Comparison of ENCODE assay signal across 33 cellular contexts in genomic region chr14:97246648-97247047, GRCh38.
DNase-seq lines count a peak whose midpoint lies in the region; ATAC-seq and TF ChIP-seq lines count a peak whose summit lies in the region.
"Had no signal": no experiment of that assay in that cellular context is flagged by ENCODE, and none has a peak within 500 bp of the region (broad histone marks: within the 10 kb centered on the region; RNA-seq: fewer than 3 reads in every experiment).

No MANE protein-coding gene starts in this region.

- no peak for TF ChIP-seq CTCF in esophagus muscularis mucosa (IDR thresholded peaks at IDR 0.05)
- no peak for TF ChIP-seq CTCF in osteoblast (IDR thresholded peaks at IDR 0.05; ENCODE audit: extremely low read depth, low read depth, low read length)

- peak overlapping the region; percentile 19 for H3K18ac ChIP-seq in neuronal stem cell (ENCODE audit: low read length)

- H4K8ac ChIP-seq in neuronal stem cell (ENCODE audit: low read depth, low read length), result no peak overlapping the region

- CTCF ChIA-PET in naive thymus-derived CD4-positive, alpha-beta T cell (lab: Charles Lee), result no interaction called here

- no peak overlapping the region for H2BK5ac ChIP-seq in neuronal stem cell (ENCODE audit: low read length)

- no peak overlapping the region for H3K4me2 ChIP-seq in neuronal stem cell (ENCODE audit: insufficient read depth, low read length, poor library complexity, severe bottlenecking)
- no peak overlapping the region for H3K4me2 ChIP-seq in osteoblast (ENCODE audit: insufficient read depth, low read length)
- H3K4me2 ChIP-seq: A549; BLaER1; BLaER1 treated with 17β-estradiol and CSF1 and Interleukin-3, amounts not matched to agents 10 nM and 100 nM had no signal

- peaks cover 3 to 13% (median 11%) of the 10 kb centered on the region in 7 donors for H3K4me1 Mint-ChIP-seq in naive thymus-derived CD4-positive, alpha-beta T cell

- H3K27me3 Mint-ChIP-seq in naive thymus-derived CD4-positive, alpha-beta T cell, result peaks cover 0 to 24% (median 7%) of the 10 kb centered on the region in 5 donors
- H3K27me3 Mint-ChIP-seq: CD4-positive, alpha-beta T cell had no signal

- no peak overlapping the region for H4K91ac ChIP-seq in neuronal stem cell (ENCODE audit: low read depth, low read length, poor library complexity)

- H3K14ac ChIP-seq in neuronal stem cell (ENCODE audit: low read length), result no peak overlapping the region

- H3K36me3 ChIP-seq in esophagus muscularis mucosa (no peaks in the 10 kb centered on the region), neuronal stem cell (replicated peaks in 1 of 2; ENCODE audit: control insufficient read depth in 2 of 2, insufficient read depth in 2 of 2, low read length in 2 of 2) (no peaks in the 10 kb centered on the region), osteoblast (ENCODE audit: insufficient read depth, low read length) (no peaks in the 10 kb centered on the region)
- H3K36me3 ChIP-seq in naive thymus-derived CD4-positive, alpha-beta T cell (ENCODE audit: control insufficient read depth in 2 of 3, insufficient read depth in 3 of 3, low read length in 3 of 3), result no peaks in the 10 kb centered on the region
- H3K36me3 ChIP-seq: BE2C; BLaER1; BLaER1 treated with 17β-estradiol and CSF1 and Interleukin-3, amounts not matched to agents 10 nM and 100 nM had no signal

- no peak overlapping the region for H2AK5ac ChIP-seq in neuronal stem cell (ENCODE audit: low read depth, low read length)

- TF ChIP-seq EP300 in esophagus muscularis mucosa (IDR thresholded peaks at IDR 0.05), result no peak

- no peak overlapping the region for H3K4me3 Mint-ChIP-seq in naive thymus-derived CD4-positive, alpha-beta T cell
- H3K4me3 Mint-ChIP-seq: B cell; CD14-positive monocyte; CD4-positive, alpha-beta memory T cell; CD4-positive, alpha-beta T cell; CD4-positive, CD25-positive, alpha-beta regulatory T cell; CD8-positive, alpha-beta memory T cell; CD8-positive, alpha-beta T cell had no signal

- no peaks in the 10 kb centered on the region for H3K79me1 ChIP-seq in neuronal stem cell (ENCODE audit: low read depth, low read length)

- 92% methylated on average over 6 of the region's 7 CpGs for WGBS in esophagus muscularis mucosa
- WGBS in neuronal stem cell (ENCODE audit: extremely low coverage in 2 of 2, insufficient read length in 2 of 2, insufficient replicate concordance in 1 of 2), 2 donors, result no CpG with 5 or more reads among the region's 7 CpGs

- H3K79me2 ChIP-seq in osteoblast (ENCODE audit: insufficient read depth, low read length), result no peaks in the 10 kb centered on the region

- no peak overlapping the region for H3K23ac ChIP-seq in neuronal stem cell (ENCODE audit: low read depth, low read length, poor library complexity)

- H2BK12ac ChIP-seq in neuronal stem cell (ENCODE audit: low read length), result no peak overlapping the region

- POLR2A ChIA-PET in naive thymus-derived CD4-positive, alpha-beta T cell (lab: Charles Lee), result no interaction called here

- no peak for ATAC-seq in naive thymus-derived CD4-positive, alpha-beta T cell
- ATAC-seq in SK-N-SH treated with all-trans-retinoic acid at 6 μM for 48 hours, result no peak
- ATAC-seq: A549; CD8-positive, alpha-beta T cell had no signal

- no peak overlapping the region for H3K4ac ChIP-seq in neuronal stem cell (ENCODE audit: low read length)

- H4K20me1 ChIP-seq in osteoblast (ENCODE audit: insufficient read depth, low read length), result no peaks in the 10 kb centered on the region
- H4K20me1 ChIP-seq: BLaER1; BLaER1 treated with 17β-estradiol and CSF1 and Interleukin-3, amounts not matched to agents 10 nM and 100 nM had no signal

- H3K27ac Mint-ChIP-seq in naive thymus-derived CD4-positive, alpha-beta T cell, result no peak overlapping the region
- H3K27ac Mint-ChIP-seq: B cell; CD14-positive monocyte; CD4-positive, alpha-beta memory T cell; CD4-positive, alpha-beta T cell; CD4-positive, CD25-positive, alpha-beta regulatory T cell; CD8-positive, alpha-beta memory T cell; CD8-positive, alpha-beta T cell had no signal

- no peak overlapping the region for H3K9ac ChIP-seq in neuronal stem cell (ENCODE audit: low read depth, low read length, poor library complexity)
- H3K9ac ChIP-seq: BLaER1; BLaER1 treated with 17β-estradiol and CSF1 and Interleukin-3, amounts not matched to agents 10 nM and 100 nM had no signal

- H3K9me3 Mint-ChIP-seq in naive thymus-derived CD4-positive, alpha-beta T cell, result no peaks in the 10 kb centered on the region
- H3K9me3 Mint-ChIP-seq: CD14-positive monocyte; CD4-positive, alpha-beta memory T cell; CD4-positive, alpha-beta T cell; CD8-positive, alpha-beta memory T cell; CD8-positive, alpha-beta T cell had no signal

- intact Hi-C loops in esophagus muscularis mucosa (cut with DNase I), result no loop called here
- intact Hi-C loops in naive thymus-derived CD4-positive, alpha-beta T cell (cut with micrococcal nuclease), result no loop called here

- H3K4me3 ChIP-seq in esophagus muscularis mucosa, result no peak overlapping the region
- H3K4me3 ChIP-seq in neuronal stem cell (ENCODE audit: low read length in 2 of 2), result no peak overlapping the region
- no peak overlapping the region for H3K4me3 ChIP-seq in osteoblast (ENCODE audit: insufficient read depth, low read length)
- no peak overlapping the region for H3K4me3 ChIP-seq in naive thymus-derived CD4-positive, alpha-beta T cell (ENCODE audit: low read length)
- H3K4me3 ChIP-seq: A549; BLaER1; BLaER1 treated with 17β-estradiol and CSF1 and Interleukin-3, amounts not matched to agents 10 nM and 100 nM had no signal

- no peak for TF ChIP-seq POLR2A in esophagus muscularis mucosa (IDR thresholded peaks at IDR 0.05; ENCODE audit: low read depth)

- DNase-seq in esophagus muscularis mucosa (ENCODE audit: extremely low spot score) (peak; percentile 83), neuronal stem cell (ENCODE audit: low spot score) (no peak), osteoblast (ENCODE audit: insufficient read length, low spot score, missing footprints) (peak; percentile 64), AG20443 (ENCODE audit: low spot score) (no peak)
- no peak for DNase-seq in naive thymus-derived CD4-positive, alpha-beta T cell
- DNase-seq: 8988T; ACHN; AML-193; BE2C; C1 segment of cervical spinal cord; Caco-2; Calu3; CD4-positive, alpha-beta memory T cell; CD4-positive, alpha-beta T cell; CD4-positive, CD25-positive, alpha-beta regulatory T cell; CD8-positive, alpha-beta memory T cell; CD8-positive, alpha-beta T cell; COR-L47; DMS 273 treated with DMSO at 0.1 percent for 48 hours; DMS153; DMS53; DMS79; DMS79 treated with DMSO at 0.1 percent for 48 hours; DND-41; EL had no signal

- no peaks in the 10 kb centered on the region for H3K36me3 Mint-ChIP-seq in naive thymus-derived CD4-positive, alpha-beta T cell
- H3K36me3 Mint-ChIP-seq: CD14-positive monocyte; CD4-positive, alpha-beta memory T cell; CD4-positive, CD25-positive, alpha-beta regulatory T cell; CD8-positive, alpha-beta memory T cell; CD8-positive, alpha-beta T cell had no signal

- H3K4me1 ChIP-seq in esophagus muscularis mucosa, result no peaks in the 10 kb centered on the region
- no peaks in the 10 kb centered on the region for H3K4me1 ChIP-seq in neuronal stem cell (ENCODE audit: control insufficient read depth in 2 of 2, insufficient read depth in 1 of 2, low read depth in 1 of 2, low read length in 2 of 2)
- no peaks in the 10 kb centered on the region for H3K4me1 ChIP-seq in osteoblast (ENCODE audit: insufficient read depth, low read length)
- peaks cover 0 to 5% of the 10 kb centered on the region in 2 donors for H3K4me1 ChIP-seq in naive thymus-derived CD4-positive, alpha-beta T cell (ENCODE audit: control insufficient read depth in 2 of 2, insufficient read depth in 2 of 2, low read length in 2 of 2)
- H3K4me1 ChIP-seq: A549, BE2C, Caco-2 had no signal

- H3K9me3 ChIP-seq in esophagus muscularis mucosa, result no peaks in the 10 kb centered on the region
- no peaks in the 10 kb centered on the region for H3K9me3 ChIP-seq in neuronal stem cell (replicated peaks in 1 of 2; ENCODE audit: control insufficient read depth in 2 of 2, insufficient read depth in 1 of 2, low read depth in 1 of 2, low read length in 2 of 2)
- no peaks in the 10 kb centered on the region for H3K9me3 ChIP-seq in osteoblast (ENCODE audit: low read depth, low read length)
- H3K9me3 ChIP-seq in naive thymus-derived CD4-positive, alpha-beta T cell (ENCODE audit: control insufficient read depth in 2 of 3, low read length in 3 of 3), result no peaks in the 10 kb centered on the region
- H3K9me3 ChIP-seq: A549, BE2C, BLaER1, Caco-2 had no signal

- H3K27me3 ChIP-seq in esophagus muscularis mucosa, result no peaks in the 10 kb centered on the region
- H3K27me3 ChIP-seq in neuronal stem cell (ENCODE audit: control insufficient read depth in 3 of 3, insufficient read depth in 3 of 3, low read depth in 1 of 3, low read length in 3 of 3), result peaks cover 0 to 9% (median 0%) of the 10 kb centered on the region in 3 experiments
- no peaks in the 10 kb centered on the region for H3K27me3 ChIP-seq in osteoblast (ENCODE audit: insufficient read depth, low read length)
- H3K27me3 ChIP-seq in naive thymus-derived CD4-positive, alpha-beta T cell (ENCODE audit: control insufficient read depth in 2 of 2, insufficient read depth in 2 of 2, low read length in 2 of 2), result no peaks in the 10 kb centered on the region
- H3K27me3 ChIP-seq: BLaER1; BLaER1 treated with 17β-estradiol and CSF1 and Interleukin-3, amounts not matched to agents 10 nM and 100 nM had no signal

- no peak overlapping the region for H3K27ac ChIP-seq in esophagus muscularis mucosa (replicated peaks in 1 of 4)
- no peak overlapping the region for H3K27ac ChIP-seq in neuronal stem cell (replicated peaks; ENCODE audit: low read length)
- H3K27ac ChIP-seq in osteoblast (ENCODE audit: low read depth, low read length), result no peak overlapping the region
- H3K27ac ChIP-seq in naive thymus-derived CD4-positive, alpha-beta T cell (ENCODE audit: low read depth, low read length), result no peak overlapping the region
- H3K27ac ChIP-seq: 22Rv1; A549; BLaER1; BLaER1 treated with 17β-estradiol and CSF1 and Interleukin-3, amounts not matched to agents 10 nM and 100 nM; C4-2B had no signal

- no peak overlapping the region for H2BK120ac ChIP-seq in neuronal stem cell (ENCODE audit: low read depth, low read length)

- no peak overlapping the region for H2AFZ ChIP-seq in neuronal stem cell (ENCODE audit: low read length)
- no peak overlapping the region for H2AFZ ChIP-seq in osteoblast (ENCODE audit: low read length)

- no peak overlapping the region for H2BK15ac ChIP-seq in neuronal stem cell (ENCODE audit: low read length)

Comparison
In these comparisons a context has a peak if more than half of its experiments do, and no peak if none do; other contexts are left out.
1. DNase-seq: peak in esophagus muscularis mucosa (single experiment) and osteoblast (single experiment); none in neuronal stem cell (single experiment), AG20443 (single experiment) and naive thymus-derived CD4-positive, alpha-beta T cell (0 of 9).